ENCODE assay signal across 22 cellular contexts in genomic region chr22:48642550-48642949, GRCh38.
DNase-seq lines count a peak whose midpoint lies in the region; ATAC-seq and TF ChIP-seq lines count a peak whose summit lies in the region.
"Had no signal": no experiment of that assay in that cellular context is flagged by ENCODE, and none has a peak within 500 bp of the region (broad histone marks: within the 10 kb centered on the region; RNA-seq: fewer than 3 reads in every experiment).

No MANE protein-coding gene starts in this region.

- POLR2A ChIA-PET in A673 (lab: Charles Lee; ENCODE audit: low non-redundant PET): no interaction called here

- intact Hi-C loops in A673 (cut with micrococcal nuclease; ENCODE audit: unreplicated experiment): no loop called here

- H3K9ac ChIP-seq in H9 (ENCODE audit: extremely low read depth, insufficient read length, low read length): no peak overlapping the region
- H3K9ac ChIP-seq: SK-N-SH had no signal

- H3K4me1 ChIP-seq in A673 (ENCODE audit: insufficient read depth, low read length, poor library complexity, severe bottlenecking) (peaks cover 26% of the 10 kb centered on the region), H9 (ENCODE audit: insufficient read depth, low read length) (no peaks in the 10 kb centered on the region)

- no peak for TF ChIP-seq CTCF in A673 (conservative IDR thresholded peaks at IDR 0.05; ENCODE audit: low read depth, low read length)
- no peak for TF ChIP-seq CTCF in H9 (conservative IDR thresholded peaks at IDR 0.05)
- TF ChIP-seq CTCF in glutamatergic neuron (IDR thresholded peaks at IDR 0.05; ENCODE audit: partially characterized antibody, unreplicated experiment): no peak
- no peak for TF ChIP-seq CTCF in GM20000 (IDR thresholded peaks at IDR 0.05; ENCODE audit: extremely low read depth, missing control alignments)

- no peaks in the 10 kb centered on the region for H3K79me1 ChIP-seq in H9 (ENCODE audit: insufficient read depth, low read depth, low read length, poor library complexity, severe bottlenecking)

- CTCF ChIA-PET in A673 (lab: Charles Lee): no interaction called here

- H3K18ac ChIP-seq in H9 (ENCODE audit: insufficient read length, low read depth, low read length): no peak overlapping the region

- H3K4me3 Mint-ChIP-seq in H9 (no peak overlapping the region; a peak in 1 of 5 replicates), glutamatergic neuron (ENCODE audit: unreplicated experiment) (no peak overlapping the region)
- no peak overlapping the region for H3K4me3 Mint-ChIP-seq in stimulated activated effector memory CD8-positive, alpha-beta T cell treated with anti-CD3 and anti-CD28 coated beads, Interleukin-12 subunit alpha, Interleukin-12 subunit beta, amount 100 ng/mL, for 72 hours
- H3K4me3 Mint-ChIP-seq: CD4-positive, alpha-beta memory T cell had no signal

- H3K36me3 Mint-ChIP-seq in H9 (ENCODE audit: insufficient read depth in 1 of 3, low read depth in 3 of 3) (peaks cover 0 to 3% (median 0%) of the 10 kb centered on the region in 3 experiments; a peak in 1 of 7 replicates), glutamatergic neuron (ENCODE audit: unreplicated experiment) (no peaks in the 10 kb centered on the region)
- no peaks in the 10 kb centered on the region for H3K36me3 Mint-ChIP-seq in stimulated activated effector memory CD8-positive, alpha-beta T cell treated with anti-CD3 and anti-CD28 coated beads, Interleukin-12 subunit alpha, Interleukin-12 subunit beta, amount 100 ng/mL, for 72 hours
- H3K36me3 Mint-ChIP-seq: CD4-positive, alpha-beta memory T cell had no signal

- H3K27ac ChIP-seq in A673 (ENCODE audit: low read depth, low read length, poor library complexity, severe bottlenecking) (peak overlapping the region; percentile 54), H9 (ENCODE audit: insufficient read length, low read depth, low read length) (no peak overlapping the region)

- no peak overlapping the region for H3K4me3 ChIP-seq in A673 (ENCODE audit: low read depth, low read length, poor library complexity, severe bottlenecking)
- H3K4me3 ChIP-seq: K562 had no signal

- no peak overlapping the region for H2BK5ac ChIP-seq in H9 (ENCODE audit: insufficient read length, low read length)

- no peak overlapping the region for H2BK120ac ChIP-seq in H9 (ENCODE audit: low read depth, low read length, poor library complexity, severe bottlenecking)

- no peaks in the 10 kb centered on the region; a peak in 1 of 5 replicates for H3K9me3 Mint-ChIP-seq in H9
- H3K9me3 Mint-ChIP-seq in glutamatergic neuron (ENCODE audit: unreplicated experiment): peaks cover 9% of the 10 kb centered on the region
- no peaks in the 10 kb centered on the region for H3K9me3 Mint-ChIP-seq in stimulated activated effector memory CD8-positive, alpha-beta T cell treated with anti-CD3 and anti-CD28 coated beads, Interleukin-12 subunit alpha, Interleukin-12 subunit beta, amount 100 ng/mL, for 72 hours
- H3K9me3 Mint-ChIP-seq: CD4-positive, alpha-beta memory T cell had no signal

- H3K27me3 ChIP-seq in A673 (replicated peaks; ENCODE audit: insufficient read depth, low read depth, low read length, poor library complexity) (no peaks in the 10 kb centered on the region), H9 (ENCODE audit: insufficient read depth, low read length) (no peaks in the 10 kb centered on the region)

- no peak overlapping the region for H4K91ac ChIP-seq in H9 (ENCODE audit: insufficient read length, low read depth, low read length)

- H3K27ac Mint-ChIP-seq in H9: peak overlapping the region in 2 of 3 experiments; percentile 2 to 18; a peak in 1 of 7 replicates
- H3K27ac Mint-ChIP-seq in glutamatergic neuron (ENCODE audit: unreplicated experiment): peak overlapping the region; percentile 15
- no peak overlapping the region for H3K27ac Mint-ChIP-seq in stimulated activated effector memory CD8-positive, alpha-beta T cell treated with anti-CD3 and anti-CD28 coated beads, Interleukin-12 subunit alpha, Interleukin-12 subunit beta, amount 100 ng/mL, for 72 hours
- H3K27ac Mint-ChIP-seq: CD4-positive, alpha-beta memory T cell had no signal

- H3K27me3 Mint-ChIP-seq in H9 (ENCODE audit: low read depth): no peaks in the 10 kb centered on the region; the same call in 1 of the 2 replicates
- peaks cover 5% of the 10 kb centered on the region for H3K27me3 Mint-ChIP-seq in glutamatergic neuron (ENCODE audit: unreplicated experiment)

- H3K14ac ChIP-seq in H9 (ENCODE audit: insufficient read depth, low read length): no peak overlapping the region

- no peak overlapping the region for H3K4me2 ChIP-seq in H9 (ENCODE audit: insufficient read depth, insufficient read length, low read length)
- H3K4me2 ChIP-seq: SK-N-SH had no signal

- no TSS peak for BruUV-seq in A673 (replicated peaks; lab: Mats Ljungman, UMichigan)

- no CpG with 5 or more reads among the region's 6 CpGs for WGBS in H9 (ENCODE audit: extremely low coverage, insufficient read length, low lambda C conversion rate)

- no peak overlapping the region for H2BK12ac ChIP-seq in H9 (ENCODE audit: insufficient read length, low read depth, low read length)

- DNase-seq in A673 (ENCODE audit: low spot score) (no peak), H9 (no peak), glutamatergic neuron (no peak), GM20000 (ENCODE audit: low spot score) (no peak)
- DNase-seq in stimulated activated effector memory CD8-positive, alpha-beta T cell treated with anti-CD3 and anti-CD28 coated beads, Interleukin-12 subunit alpha, Interleukin-12 subunit beta, amount 100 ng/mL, for 72 hours (ENCODE audit: low spot score in 2 of 2): no peak
- DNase-seq in stimulated activated CD4-positive, alpha-beta T cell treated with anti-CD3 and anti-CD28 coated beads, Interleukin-12 subunit alpha, Interleukin-12 subunit beta, amount 100 ng/mL, for 4 hours: no peak
- DNase-seq: C1 segment of cervical spinal cord; CD4-positive, alpha-beta memory T cell; COR-L47; DMS53; Kasumi-1; NCI-H1092 treated with DMSO at 0.1 percent for 48 hours; NCI-H1436; NCI-H187; NCI-H2081 treated with DMSO at 0.1 percent for 48 hours; NCI-H2171; NCI-H524 treated with DMSO at 0.1 percent for 48 hours; NCI-H774; PC-3; SK-N-SH had no signal

- H4K5ac ChIP-seq in H9 (ENCODE audit: insufficient read length, low read depth, low read length): no peak overlapping the region

- H4K20me1 ChIP-seq in H9 (ENCODE audit: control insufficient read depth, insufficient read depth, insufficient read length): no peaks in the 10 kb centered on the region

- no peak overlapping the region for H2AFZ ChIP-seq in H9 (ENCODE audit: low read length)

- peaks cover 7% of the 10 kb centered on the region for H3K36me3 ChIP-seq in A673 (ENCODE audit: insufficient read depth, low read length, poor library complexity, severe bottlenecking)

- ATAC-seq in stimulated activated effector memory CD8-positive, alpha-beta T cell treated with anti-CD3 and anti-CD28 coated beads, Interleukin-12 subunit alpha, Interleukin-12 subunit beta, amount 100 ng/mL, for 72 hours: peak; percentile 2
- ATAC-seq in GM19395 (IDR thresholded peaks at IDR 0.05; ENCODE audit: unreplicated experiment): no peak
- ATAC-seq: K562, PC-3 had no signal

- H3K4me1 Mint-ChIP-seq in H9: peaks cover 0 to 6% of the 10 kb centered on the region in 2 experiments; a peak in 2 of 4 replicates
- no peaks in the 10 kb centered on the region for H3K4me1 Mint-ChIP-seq in glutamatergic neuron (ENCODE audit: low read depth, unreplicated experiment)
- H3K4me1 Mint-ChIP-seq in stimulated activated effector memory CD8-positive, alpha-beta T cell treated with anti-CD3 and anti-CD28 coated beads, Interleukin-12 subunit alpha, Interleukin-12 subunit beta, amount 100 ng/mL, for 72 hours: no peaks in the 10 kb centered on the region
- H3K4me1 Mint-ChIP-seq: CD4-positive, alpha-beta memory T cell had no signal

- H3K23ac ChIP-seq in H9 (ENCODE audit: insufficient read length, low read depth, low read length): no peak overlapping the region

- H3K56ac ChIP-seq in H9 (ENCODE audit: insufficient read length, low read depth, low read length): no peak overlapping the region

- no peak overlapping the region for H2AK5ac ChIP-seq in H9 (ENCODE audit: insufficient read length, low read length)

- H3T11ph ChIP-seq in H9 (ENCODE audit: low read length): no peak overlapping the region

- H3K9me3 ChIP-seq in A673 (ENCODE audit: low read depth, low read length, poor library complexity, severe bottlenecking): no peaks in the 10 kb centered on the region
- H3K9me3 ChIP-seq in H9 (ENCODE audit: control insufficient read depth, low read depth, low read length): no peaks in the 10 kb centered on the region
- H3K9me3 ChIP-seq: SK-N-SH had no signal

- H2BK20ac ChIP-seq in H9 (ENCODE audit: low read depth, low read length, poor library complexity, severe bottlenecking): no peak overlapping the region

- no peak overlapping the region for H3K4ac ChIP-seq in H9 (ENCODE audit: low read depth, low read length)

- H4K8ac ChIP-seq in H9 (replicated peaks; ENCODE audit: insufficient read length, low read depth, low read length): no peak overlapping the region

- H3K23me2 ChIP-seq in H9 (ENCODE audit: insufficient read length, low read depth, low read length, poor library complexity, severe bottlenecking): no peaks in the 10 kb centered on the region

- no peaks in the 10 kb centered on the region for H3K79me2 ChIP-seq in H9 (ENCODE audit: insufficient read depth, low read length)

- H2BK15ac ChIP-seq in H9 (ENCODE audit: low read depth, low read length): no peak overlapping the region
